In genomic region chr3:157257101-157257500, GRCh38 we compare ENCODE assay signal across 21 cellular contexts.
DNase-seq lines count a peak whose midpoint lies in the region; ATAC-seq and TF ChIP-seq lines count a peak whose summit lies in the region.
"Had no signal": no experiment of that assay in that cellular context is flagged by ENCODE, and none has a peak within 500 bp of the region (broad histone marks: within the 10 kb centered on the region; RNA-seq: fewer than 3 reads in every experiment).

No MANE protein-coding gene starts in this region.

- H3K9me2 ChIP-seq in PC-9 (ENCODE audit: insufficient read depth) = no peaks in the 10 kb centered on the region

- H3F3A ChIP-seq in PC-9 (ENCODE audit: insufficient read depth, low read depth) = no peaks in the 10 kb centered on the region

- H3K4me3 ChIP-seq in PC-9 (no peak overlapping the region), endodermal cell (ENCODE audit: low read length) (no peak overlapping the region)

- H3K36me3 Mint-ChIP-seq in endodermal cell (ENCODE audit: low read depth) (no peaks in the 10 kb centered on the region), Calu3 (ENCODE audit: insufficient read depth, unreplicated experiment) (no peaks in the 10 kb centered on the region)

- intact Hi-C loops in PC-9 (cut with micrococcal nuclease; ENCODE audit: unreplicated experiment) = no loop called here
- intact Hi-C loops in Calu3 (cut with micrococcal nuclease; ENCODE audit: unreplicated experiment) = no loop called here

- CTCF ChIA-PET in PC-9 (lab: Charles Lee) (no interaction called here), Calu3 (lab: Charles Lee) (no interaction called here)

- no peak overlapping the region for H3K9ac ChIP-seq in endodermal cell (ENCODE audit: extremely low read depth, low read length, poor library complexity, severe bottlenecking)

- H3K27me3 Mint-ChIP-seq in endodermal cell (ENCODE audit: insufficient read depth) (no peaks in the 10 kb centered on the region), Calu3 (ENCODE audit: unreplicated experiment) (no peaks in the 10 kb centered on the region)

- no peaks in the 10 kb centered on the region for H4K20me1 ChIP-seq in PC-9 (ENCODE audit: insufficient read depth)

- peak overlapping the region; percentile 45 for H3K27ac Mint-ChIP-seq in endodermal cell
- H3K27ac Mint-ChIP-seq in Calu3 (ENCODE audit: unreplicated experiment) = no peak overlapping the region
- H3K27ac Mint-ChIP-seq: CD8-positive, alpha-beta T cell had no signal

- H3K9me3 Mint-ChIP-seq in endodermal cell (no peaks in the 10 kb centered on the region), Calu3 (ENCODE audit: low read depth, unreplicated experiment) (peaks cover 5% of the 10 kb centered on the region)
- H3K9me3 Mint-ChIP-seq: CD8-positive, alpha-beta T cell had no signal

- H3K27me3 ChIP-seq in PC-9 (ENCODE audit: insufficient read depth, low read depth) = no peaks in the 10 kb centered on the region
- H3K27me3 ChIP-seq in endodermal cell (ENCODE audit: control insufficient read depth, insufficient read depth, low read length, poor library complexity, severe bottlenecking) = no peaks in the 10 kb centered on the region
- H3K27me3 ChIP-seq in foreskin keratinocyte = peaks cover 11% of the 10 kb centered on the region

- peak; percentile 57 for DNase-seq in EH (ENCODE audit: low read depth)
- no peak for DNase-seq in PC-9
- no peak for DNase-seq in endodermal cell
- peak; percentile 15 for DNase-seq in renal cortical epithelial cell (ENCODE audit: low read depth)
- no peak for DNase-seq in foreskin keratinocyte
- DNase-seq in activated CD8-positive, alpha-beta memory T cell treated with anti-CD3 and anti-CD28 coated beads for 24 hours = no peak
- DNase-seq in Calu3 = no peak
- DNase-seq: 8988T; AML-193; C1 segment of cervical spinal cord; CD8-positive, alpha-beta T cell; DMS153; KBM-7; NCI-H1092 treated with DMSO at 0.1 percent for 48 hours; NCI-H146; NCI-H2081 treated with DMSO at 0.1 percent for 48 hours; NCI-H2171 treated with DMSO at 0.1 percent for 48 hours; NCI-H446; NCI-H526; OCI-M1 had no signal

- peaks cover 3% of the 10 kb centered on the region for H3K9me3 ChIP-seq in PC-9 (ENCODE audit: insufficient read depth, low read depth)
- no peaks in the 10 kb centered on the region for H3K9me3 ChIP-seq in endodermal cell (ENCODE audit: control insufficient read depth, low read length)

- H3K4me3 Mint-ChIP-seq in endodermal cell = no peak overlapping the region
- H3K4me3 Mint-ChIP-seq in Calu3 (ENCODE audit: low read depth, unreplicated experiment) = no peak overlapping the region
- H3K4me3 Mint-ChIP-seq: CD8-positive, alpha-beta T cell had no signal

- no TSS peak for BruUV-seq in PC-9 (replicated peaks; lab: Mats Ljungman, UMichigan)
- BruUV-seq in Calu3 (replicated peaks; lab: Mats Ljungman, UMichigan) = no TSS peak

- H3K4me1 ChIP-seq in PC-9 (replicated peaks; ENCODE audit: insufficient read depth) (peaks cover 6% of the 10 kb centered on the region; the same call in 1 of the 2 replicates), endodermal cell (ENCODE audit: control insufficient read depth, insufficient read depth, low read length) (peaks cover 4% of the 10 kb centered on the region), foreskin keratinocyte (no peaks in the 10 kb centered on the region)

- TF ChIP-seq CTCF in PC-9 (conservative IDR thresholded peaks at IDR 0.05) (no peak), endodermal cell (conservative IDR thresholded peaks at IDR 0.05) (no peak), foreskin keratinocyte (conservative IDR thresholded peaks at IDR 0.05) (no peak), Calu3 (IDR thresholded peaks at IDR 0.05; ENCODE audit: unreplicated experiment) (no peak)

- H3K4me1 Mint-ChIP-seq in endodermal cell = peaks cover 5% of the 10 kb centered on the region
- H3K4me1 Mint-ChIP-seq in Calu3 (ENCODE audit: low read depth, unreplicated experiment) = peaks cover 5% of the 10 kb centered on the region

- H3K4me2 ChIP-seq in PC-9 = no peak overlapping the region

- WGBS in endodermal cell (ENCODE audit: insufficient coverage in 1 of 2, insufficient read length in 1 of 2), 2 experiments = 93 to 100% methylated on average over 2 to 5 of the region's 5 CpGs

- no peak overlapping the region for H3K27ac ChIP-seq in PC-9
- H3K27ac ChIP-seq in endodermal cell (ENCODE audit: low read depth, low read length) = no peak overlapping the region
- no peak overlapping the region for H3K27ac ChIP-seq in foreskin keratinocyte

- no peaks in the 10 kb centered on the region for H3K79me2 ChIP-seq in PC-9 (ENCODE audit: low read depth)

- no peaks in the 10 kb centered on the region for H3K36me3 ChIP-seq in PC-9 (ENCODE audit: low read depth)
- no peaks in the 10 kb centered on the region for H3K36me3 ChIP-seq in endodermal cell (ENCODE audit: control insufficient read depth, insufficient read depth, low read length)

- ATAC-seq in foreskin keratinocyte = no peak
- ATAC-seq: CD8-positive, alpha-beta T cell; Right ventricle myocardium inferior had no signal

- POLR2A ChIA-PET in PC-9 (lab: Charles Lee; ENCODE audit: unreplicated experiment) = no interaction called here

- H2AFZ ChIP-seq in PC-9 = 0 out of 2 replicates have a peak overlapping the region, but pooled peaks have one; percentile 28

Comparison
In these comparisons a context has a peak if more than half of its experiments do, and no peak if none do; other contexts are left out.
1. DNase-seq: peak in EH (single experiment) and renal cortical epithelial cell (single experiment); none in PC-9 (0 of 2), endodermal cell (single experiment), foreskin keratinocyte (0 of 2), activated CD8-positive, alpha-beta memory T cell treated with anti-CD3 and anti-CD28 coated beads for 24 hours (single experiment) and Calu3 (single experiment).